In genomic region chr9:10232352-10232930, GRCh38 we compare ENCODE assay signal across 12 cellular contexts.
DNase-seq lines count a peak whose midpoint lies in the region; ATAC-seq, FAIRE-seq and TF ChIP-seq lines count a peak whose summit lies in the region.
"Had no signal": no experiment of that assay in that cellular context is flagged by ENCODE, and none has a peak within 500 bp of the region (broad histone marks: within the 10 kb centered on the region; RNA-seq: fewer than 3 reads in every experiment).

No MANE protein-coding gene starts in this region.

- no peaks in the 10 kb centered on the region for H3K27me3 ChIP-seq in bronchial epithelial cell (ENCODE audit: control insufficient read depth, insufficient read depth, low read length)
- H3K27me3 ChIP-seq in mesendoderm (ENCODE audit: insufficient read depth, low read length, poor library complexity) = no peaks in the 10 kb centered on the region
- H3K27me3 ChIP-seq: right atrium auricular region had no signal

- DNase-seq in GM13977 (ENCODE audit: low spot score) (no peak), NCI-H526 (lab: John Stamatoyannopoulos, UW) (peak; percentile 78 to 89), bronchial epithelial cell (ENCODE audit: low read depth) (peak; percentile 20), mesendoderm (peak; percentile 11), HEK293T (ENCODE audit: extremely low spot score) (no peak), ureter (ENCODE audit: low spot score) (no peak), HK-2 (ENCODE audit: unreplicated experiment) (no peak)
- DNase-seq: CD4-positive, alpha-beta T cell had no signal

- H3K9ac ChIP-seq in mesendoderm (ENCODE audit: low read length) = no peak overlapping the region

- H4K5ac ChIP-seq in mesendoderm (ENCODE audit: low read length) = no peak overlapping the region

- no peak overlapping the region for H2BK15ac ChIP-seq in mesendoderm (replicated peaks; ENCODE audit: low read depth)

- no peaks in the 10 kb centered on the region for H3K79me2 ChIP-seq in mesendoderm (ENCODE audit: control insufficient read depth, insufficient read depth, low read length)

- H3K4me2 ChIP-seq in mesendoderm (ENCODE audit: low read length) = no peak overlapping the region

- no peak overlapping the region for H3K18ac ChIP-seq in mesendoderm (ENCODE audit: low read length)

- no peak overlapping the region for H3K56ac ChIP-seq in mesendoderm (ENCODE audit: low read length)

- H3K36me3 ChIP-seq in bronchial epithelial cell (ENCODE audit: control insufficient read depth, insufficient read depth, low read length) = no peaks in the 10 kb centered on the region
- H3K36me3 ChIP-seq in mesendoderm (ENCODE audit: control insufficient read depth, insufficient read depth, low read length) = no peaks in the 10 kb centered on the region
- H3K36me3 ChIP-seq: right atrium auricular region, thoracic aorta had no signal

- no CpG with 5 or more reads among the region's 3 CpGs for WGBS in mesendoderm (ENCODE audit: extremely low coverage, insufficient coverage, low lambda C conversion rate)

- in situ Hi-C loops in GM13977 (cut with MboI; ENCODE audit: low pct_unique_long_range_greater_than_20kb, low sequenced_read_pairs, unreplicated experiment) = no loop called here

- H3K27ac ChIP-seq in mesendoderm (ENCODE audit: low read depth, low read length) = no peak overlapping the region
- H3K27ac ChIP-seq: right atrium auricular region, thoracic aorta had no signal

- POLR2A ChIA-PET in HEK293T (lab: Yijun Ruan, JAX) = no interaction called here

- H3K4ac ChIP-seq in mesendoderm (ENCODE audit: low read depth, low read length) = no peak overlapping the region

- no peaks in the 10 kb centered on the region for H3K79me1 ChIP-seq in mesendoderm (ENCODE audit: low read length)

- no peak overlapping the region for H2AK5ac ChIP-seq in mesendoderm (ENCODE audit: low read length)

- H2BK5ac ChIP-seq in mesendoderm (ENCODE audit: low read length) = no peak overlapping the region

- ATAC-seq in GM21717 (IDR thresholded peaks at IDR 0.05; ENCODE audit: unreplicated experiment) = no peak

- CTCF ChIA-PET in HEK293T (lab: Yijun Ruan, JAX) = no interaction called here

- H2BK120ac ChIP-seq in mesendoderm (ENCODE audit: low read depth, low read length) = no peak overlapping the region

- FAIRE-seq in bronchial epithelial cell (lab: Jason Lieb, UNC) = no peak
- FAIRE-seq: H54 had no signal

- peak; percentile 13 for TF ChIP-seq CTCF in GM13977 (IDR thresholded peaks at IDR 0.05; ENCODE audit: extremely low read depth, insufficient read depth, missing control alignments)
- peak; percentile 36 for TF ChIP-seq CTCF in bronchial epithelial cell (IDR thresholded peaks at IDR 0.05; ENCODE audit: insufficient read depth, low read length, severe bottlenecking)

- H3K4me3 ChIP-seq in bronchial epithelial cell (ENCODE audit: low read depth, low read length) (no peak overlapping the region), mesendoderm (ENCODE audit: low read length) (no peak overlapping the region)
- H3K4me3 ChIP-seq: right atrium auricular region, thoracic aorta had no signal

- no peak overlapping the region for H4K8ac ChIP-seq in mesendoderm (ENCODE audit: low read depth, low read length)

- no peaks in the 10 kb centered on the region for H3K4me1 ChIP-seq in mesendoderm (ENCODE audit: control insufficient read depth, low read depth, low read length)
- H3K4me1 ChIP-seq: right atrium auricular region had no signal

- H3K23ac ChIP-seq in mesendoderm (ENCODE audit: low read length) = no peak overlapping the region

TF ChIP-seq in HEK293T, 16 proteins besides CTCF, POLR2A, EP300 and RAD21:
- TF ChIP-seq ARNT (IDR thresholded peaks at IDR 0.05) (no peak), NFRKB (IDR thresholded peaks at IDR 0.05) (no peak), PKNOX1 (IDR thresholded peaks at IDR 0.05) (no peak), L3MBTL2 (conservative IDR thresholded peaks at IDR 0.05) (no peak), BHLHE40 (IDR thresholded peaks at IDR 0.05; ENCODE audit: borderline replicate concordance) (no peak), FOXK2 (IDR thresholded peaks at IDR 0.05) (no peak), ZNF384 (IDR thresholded peaks at IDR 0.05) (no peak), TARDBP (IDR thresholded peaks at IDR 0.05) (no peak), FOXM1 (IDR thresholded peaks at IDR 0.05; ENCODE audit: borderline replicate concordance) (no peak), HDGF (IDR thresholded peaks at IDR 0.05; ENCODE audit: borderline replicate concordance) (no peak), FOXA1 (IDR thresholded peaks at IDR 0.05) (no peak)

Comparison
In these comparisons a context has a peak if more than half of its experiments do, and no peak if none do; other contexts are left out.
1. DNase-seq: peak in NCI-H526 (2 of 2), bronchial epithelial cell (single experiment) and mesendoderm (single experiment); none in GM13977 (single experiment), HEK293T (single experiment), ureter (single experiment) and HK-2 (single experiment).